Comparison of ENCODE assay signal across 27 cellular contexts in genomic region chr3:99948467-99949089, GRCh38.
"Had no signal": no experiment of that assay in that cellular context is flagged by ENCODE, and none has a peak within 500 bp of the region (broad histone marks: within the 10 kb centered on the region; RNA-seq: fewer than 3 reads in every experiment).

No MANE protein-coding gene starts in this region.

- H3K9me3 ChIP-seq: left ventricle myocardium inferior, mucosa of descending colon, right atrium auricular region, suprapubic skin had no signal

- H3K27me3 Mint-ChIP-seq: activated CD4-positive, alpha-beta T cell treated with anti-CD3 and anti-CD28 coated beads, Interleukin-2, amount 10 ng/mL, durations not matched to agents 7 days and 5 days; memory B cell; naive B cell; progenitor cell of endocrine pancreas; stimulated activated naive CD8-positive, alpha-beta T cell treated with anti-CD3 and anti-CD28 coated beads, Interleukin-15, Interleukin-2, amounts not matched to agents 100 ng/mL and 50 ng/mL, for 24 hours; type B pancreatic cell had no signal

- H3K4me3 ChIP-seq: left ventricle myocardium inferior, mucosa of descending colon, right atrium auricular region, skin epidermis, suprapubic skin had no signal

- H3K36me3 Mint-ChIP-seq: immature natural killer cell had no signal

- H3K4me1 Mint-ChIP-seq: activated CD4-positive, alpha-beta T cell treated with anti-CD3 and anti-CD28 coated beads, Interleukin-2, amount 10 ng/mL, durations not matched to agents 7 days and 5 days had no signal

- H3K4me3 Mint-ChIP-seq: activated CD4-positive, alpha-beta T cell treated with anti-CD3 and anti-CD28 coated beads, Interleukin-2, amount 10 ng/mL, durations not matched to agents 7 days and 5 days; activated naive CD4-positive, alpha-beta T cell treated with anti-CD3 and anti-CD28 coated beads for 36 hours; activated T-cell treated with anti-CD3 and anti-CD28 coated beads, Interleukin-2, amount 50 U/mL, for 4 hours; immature natural killer cell; memory B cell; naive B cell; neural crest cell; stimulated activated naive CD8-positive, alpha-beta T cell treated with anti-CD3 and anti-CD28 coated beads, Interleukin-15, Interleukin-2, amounts not matched to agents 100 ng/mL and 50 ng/mL, for 24 hours; type B pancreatic cell had no signal

- H3K27me3 ChIP-seq: brain microvascular endothelial cell, right atrium auricular region, suprapubic skin had no signal

- H3K9me3 Mint-ChIP-seq: activated CD4-positive, alpha-beta T cell treated with anti-CD3 and anti-CD28 coated beads, Interleukin-2, amount 10 ng/mL, durations not matched to agents 7 days and 5 days; activated naive CD4-positive, alpha-beta T cell treated with anti-CD3 and anti-CD28 coated beads for 36 hours; activated T-cell treated with anti-CD3 and anti-CD28 coated beads, Interleukin-2, amount 50 U/mL, for 4 hours; immature natural killer cell; memory B cell; naive B cell; neural crest cell; stimulated activated naive CD8-positive, alpha-beta T cell treated with anti-CD3 and anti-CD28 coated beads, Interleukin-15, Interleukin-2, amounts not matched to agents 100 ng/mL and 50 ng/mL, for 24 hours had no signal

- H3K27ac ChIP-seq: brain microvascular endothelial cell, left ventricle myocardium inferior, right atrium auricular region, suprapubic skin had no signal

- FAIRE-seq: colon, endometrium, frontal cortex had no signal

- ATAC-seq: activated CD4-positive, CD25-positive, alpha-beta regulatory T cell treated with anti-CD3 and anti-CD28 coated beads, Interleukin-2, amount 50 U/mL, for 24 hours; activated T-cell treated with anti-CD3 and anti-CD28 coated beads, Interleukin-2, amount 50 U/mL, for 4 hours; mucosa of descending colon had no signal

- DNase-seq: activated CD4-positive, alpha-beta T cell treated with anti-CD3 and anti-CD28 coated beads, Interleukin-2, amount 10 ng/mL, durations not matched to agents 7 days and 5 days; activated CD8-positive, alpha-beta memory T cell treated with anti-CD3 and anti-CD28 coated beads, Interleukin-2, amount 50 U/mL, for 4 hours; activated naive CD4-positive, alpha-beta T cell treated with anti-CD3 and anti-CD28 coated beads for 36 hours; activated T-cell treated with anti-CD3 and anti-CD28 coated beads, Interleukin-2, amount 50 U/mL, for 4 hours; brain microvascular endothelial cell; central memory CD4-positive, alpha-beta T cell; erythroblast; head of caudate nucleus; immature natural killer cell; kidney glomerular epithelial cell; left ventricle myocardium inferior; mucosa of descending colon; naive B cell; stimulated activated CD4-positive, alpha-beta T cell treated with anti-CD3 and anti-CD28 coated beads, Interleukin-2, amount 100 ng/mL, for 48 hours; T-helper 9 cell had no signal

- H3K36me3 ChIP-seq: brain microvascular endothelial cell, left ventricle myocardium inferior, right atrium auricular region, suprapubic skin had no signal

- H3K27ac Mint-ChIP-seq: activated CD4-positive, alpha-beta T cell treated with anti-CD3 and anti-CD28 coated beads, Interleukin-2, amount 10 ng/mL, durations not matched to agents 7 days and 5 days; activated naive CD4-positive, alpha-beta T cell treated with anti-CD3 and anti-CD28 coated beads for 36 hours; immature natural killer cell; memory B cell; stimulated activated naive CD8-positive, alpha-beta T cell treated with anti-CD3 and anti-CD28 coated beads, Interleukin-15, Interleukin-2, amounts not matched to agents 100 ng/mL and 50 ng/mL, for 24 hours; type B pancreatic cell had no signal
